ENCODE assay signal across 8 cellular contexts in the genomic region with DNA sequence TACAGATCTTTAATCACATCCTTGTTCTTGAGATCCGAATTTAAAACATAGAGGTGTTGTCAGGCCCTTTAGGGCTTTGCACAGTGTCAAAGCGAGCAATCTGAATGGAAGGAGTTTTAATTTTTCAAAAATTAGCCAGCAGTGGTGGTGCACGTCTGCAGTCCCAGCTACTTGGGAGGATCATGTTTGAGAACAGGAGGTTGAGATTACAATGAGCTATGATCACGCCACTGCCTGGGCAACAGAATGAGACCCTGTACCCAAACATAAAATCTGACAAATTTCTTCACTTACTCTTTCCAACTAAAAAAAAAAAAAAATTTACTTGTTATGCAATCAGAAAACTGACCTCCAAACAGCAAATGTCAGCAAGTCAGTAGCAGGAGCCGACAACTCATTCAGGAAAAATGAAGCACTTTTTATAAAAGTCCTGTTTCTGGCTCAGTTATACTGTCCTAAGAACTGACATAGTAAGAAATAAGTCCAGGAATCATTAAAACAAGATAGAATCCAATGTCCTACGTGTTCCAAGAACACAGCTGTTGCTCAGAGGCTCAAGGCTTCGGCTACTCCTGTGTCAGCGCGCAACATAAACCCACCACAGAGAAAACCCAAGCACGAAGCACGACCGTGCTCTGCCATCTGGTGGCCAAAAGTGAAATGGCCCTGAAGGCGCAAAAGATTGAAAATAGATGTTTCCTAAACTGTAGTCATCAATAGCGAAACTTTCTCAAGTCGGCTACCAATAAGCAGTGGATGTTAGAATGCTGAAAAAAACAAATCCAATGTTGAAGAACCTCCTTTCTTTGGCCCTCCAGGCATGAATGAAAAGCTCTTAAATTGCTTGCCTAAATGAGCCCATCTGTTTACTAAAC.
DNase-seq lines count a peak whose midpoint lies in the region; ATAC-seq lines count a peak whose summit lies in the region.

No MANE protein-coding gene starts in this region.

- ATAC-seq in GM18861 (IDR thresholded peaks at IDR 0.05; ENCODE audit: unreplicated experiment), result peak; percentile 91
- peak; percentile 92 for ATAC-seq in HG03095 (IDR thresholded peaks at IDR 0.05; ENCODE audit: unreplicated experiment)

- intact Hi-C loops in activated CD4-positive, alpha-beta T cell treated with anti-CD3 and anti-CD28 coated beads, Interleukin-2, amount 10 ng/mL, durations not matched to agents 24 days and 14 days (cut with micrococcal nuclease), result loop anchor here (1.0 kb wide), 1 partner anchor 1623 kb away; no protein-coding TSS in a partner anchor

- no peaks in the 10 kb centered on the region for H3K9me3 Mint-ChIP-seq in activated CD4-positive, alpha-beta T cell treated with anti-CD3 and anti-CD28 coated beads, Interleukin-2, amount 10 ng/mL, durations not matched to agents 24 days and 14 days

- H3K27me3 Mint-ChIP-seq in activated CD4-positive, alpha-beta T cell treated with anti-CD3 and anti-CD28 coated beads, Interleukin-2, amount 10 ng/mL, durations not matched to agents 24 days and 14 days, result peaks cover 8% of the 10 kb centered on the region

- DNase-seq in Ammon's horn (ENCODE audit: low spot score) (peak; percentile 79), NCI-H446 (lab: John Stamatoyannopoulos, UW) (peak; percentile 54 to 72), dermis blood vessel endothelial cell (peak; percentile 83), medulla oblongata (ENCODE audit: extremely low spot score) (peak; percentile 70)
- peak; percentile 86 for DNase-seq in activated CD4-positive, alpha-beta T cell treated with anti-CD3 and anti-CD28 coated beads, Interleukin-2, amount 10 ng/mL, durations not matched to agents 24 days and 14 days
- peak; percentile 14 for DNase-seq in stimulated activated CD8-positive, alpha-beta memory T cell treated with anti-CD3 and anti-CD28 coated beads, Interleukin-15, amount 100 ng/mL, for 24 hours (ENCODE audit: low read depth)

- H3K27ac Mint-ChIP-seq in activated CD4-positive, alpha-beta T cell treated with anti-CD3 and anti-CD28 coated beads, Interleukin-2, amount 10 ng/mL, durations not matched to agents 24 days and 14 days, result no peak overlapping the region

- no peaks in the 10 kb centered on the region for H3K36me3 Mint-ChIP-seq in activated CD4-positive, alpha-beta T cell treated with anti-CD3 and anti-CD28 coated beads, Interleukin-2, amount 10 ng/mL, durations not matched to agents 24 days and 14 days (ENCODE audit: low read depth)

- H3K4me3 Mint-ChIP-seq in activated CD4-positive, alpha-beta T cell treated with anti-CD3 and anti-CD28 coated beads, Interleukin-2, amount 10 ng/mL, durations not matched to agents 24 days and 14 days, result no peak overlapping the region

- peaks cover 4% of the 10 kb centered on the region for H3K4me1 Mint-ChIP-seq in activated CD4-positive, alpha-beta T cell treated with anti-CD3 and anti-CD28 coated beads, Interleukin-2, amount 10 ng/mL, durations not matched to agents 24 days and 14 days

Comparison
In these comparisons a context has a peak if more than half of its experiments do, and no peak if none do; other contexts are left out.
1. Peak in every context shown above with its lines: DNase-seq and ATAC-seq.
2. DNase-seq: peak in every context shown above with its lines; median percentile 86 in activated CD4-positive, alpha-beta T cell treated with anti-CD3 and anti-CD28 coated beads, Interleukin-2, amount 10 ng/mL, durations not matched to agents 24 days and 14 days; 83 in dermis blood vessel endothelial cell; 79 in Ammon's horn; 70 in medulla oblongata; 63 in NCI-H446; 14 in stimulated activated CD8-positive, alpha-beta memory T cell treated with anti-CD3 and anti-CD28 coated beads, Interleukin-15, amount 100 ng/mL, for 24 hours.